ENCODE assay signal across 20 cellular contexts in genomic region chr12:62860501-62861156, GRCh38.
A peak's percentile ranks its signal among the peaks of the same experiment; 100 is the strongest.
DNase-seq lines count a peak whose midpoint lies in the region; ATAC-seq, FAIRE-seq and TF ChIP-seq lines count a peak whose summit lies in the region.
"Had no signal": no experiment of that assay in that cellular context is flagged by ENCODE, and none has a peak within 500 bp of the region (broad histone marks: within the 10 kb centered on the region; RNA-seq: fewer than 3 reads in every experiment).

No MANE protein-coding gene starts in this region.

- H3K9me3 ChIP-seq in lung (ENCODE audit: control insufficient read depth in 2 of 2, insufficient read depth in 1 of 2, low read length in 1 of 2) = no peaks in the 10 kb centered on the region
- no peaks in the 10 kb centered on the region for H3K9me3 ChIP-seq in upper lobe of right lung
- no peaks in the 10 kb centered on the region for H3K9me3 ChIP-seq in ovary
- H3K9me3 ChIP-seq: SJCRH30 had no signal

- H3K4me1 ChIP-seq in lung (ENCODE audit: control insufficient read depth in 2 of 2, insufficient read depth in 2 of 2, low read length in 2 of 2) (peaks cover 0 to 24% of the 10 kb centered on the region in 2 donors), upper lobe of right lung (no peaks in the 10 kb centered on the region), ovary (ENCODE audit: insufficient read depth) (peaks cover 7% of the 10 kb centered on the region)

- DNase-seq in NCI-H2171 treated with DMSO at 0.1 percent for 48 hours (lab: John Stamatoyannopoulos, UW) = peak; percentile 13
- no peak for DNase-seq in NCI-H2171 (lab: John Stamatoyannopoulos, UW)
- no peak for DNase-seq in coronary artery (ENCODE audit: low spot score)
- DNase-seq in lung (ENCODE audit: low spot score) = no peak
- no peak for DNase-seq in upper lobe of right lung
- DNase-seq in ovary = no peak
- DNase-seq in GM12892 (ENCODE audit: insufficient read length) = no peak
- DNase-seq: activated naive CD4-positive, alpha-beta T cell treated with Interleukin-2 at 50 U/mL for 16 hours; COR-L47; GOT3; naive thymus-derived CD8-positive, alpha-beta T cell; NCI-H2029; NK-92 treated with Interleukin-12 subunit alpha and Interleukin-12 subunit beta, amount 100 ng/mL, for 24 hours; SJCRH30 had no signal

- no peak for TF ChIP-seq EP300 in ovary (IDR thresholded peaks at IDR 0.05)

- peak overlapping the region in 1 of 2 donors; percentile 61 for H3K27ac ChIP-seq in coronary artery
- peak overlapping the region in 1 of 2 donors; percentile 23 for H3K27ac ChIP-seq in lung (ENCODE audit: low read depth in 1 of 2, low read length in 1 of 2)
- no peak overlapping the region for H3K27ac ChIP-seq in upper lobe of right lung
- no peak overlapping the region for H3K27ac ChIP-seq in ovary
- H3K27ac ChIP-seq: SJCRH30 had no signal

- H3K27me3 ChIP-seq in lung (ENCODE audit: control insufficient read depth, insufficient read depth) (no peaks in the 10 kb centered on the region), upper lobe of right lung (no peaks in the 10 kb centered on the region), ovary (no peaks in the 10 kb centered on the region)
- H3K27me3 ChIP-seq: SJCRH30 had no signal

- ATAC-seq in lung (ENCODE audit: insufficient read depth, low FRiP score) (peak; percentile 4), upper lobe of right lung (no peak), HG02642 (IDR thresholded peaks at IDR 0.05; ENCODE audit: poor library complexity, unreplicated experiment) (no peak)
- ATAC-seq: naive thymus-derived CD8-positive, alpha-beta T cell had no signal

- TF ChIP-seq POLR2A in ovary (IDR thresholded peaks at IDR 0.05) = no peak
- no peak for TF ChIP-seq POLR2A in GM12892 (IDR thresholded peaks at IDR 0.05; ENCODE audit: low read depth, low read length)

- no peak for FAIRE-seq in GM12892 (lab: Jason Lieb, UNC)
- FAIRE-seq: A204.1, colon, GM18507, islet of Langerhans, TTC549 had no signal

- H3K36me3 ChIP-seq in lung (ENCODE audit: control insufficient read depth in 2 of 2, insufficient read depth in 2 of 2, low read length in 2 of 2) (no peaks in the 10 kb centered on the region), upper lobe of right lung (no peaks in the 10 kb centered on the region), ovary (no peaks in the 10 kb centered on the region)
- H3K36me3 ChIP-seq: SJCRH30 had no signal

- WGBS in lung, 2 donors = 67 to 78% methylated on average over 8 of the region's 8 CpGs
- 44 to 52% (median 46%) methylated on average over 8 of the region's 8 CpGs for WGBS in ovary, 3 donors

- TF ChIP-seq CTCF in coronary artery (IDR thresholded peaks at IDR 0.05) = no peak
- no peak for TF ChIP-seq CTCF in lung (IDR thresholded peaks at IDR 0.05; ENCODE audit: control extremely low read depth, extremely low read depth)
- TF ChIP-seq CTCF in upper lobe of right lung (IDR thresholded peaks at IDR 0.05) = no peak
- no peak for TF ChIP-seq CTCF in ovary (IDR thresholded peaks at IDR 0.05)

- H3K4me3 ChIP-seq in coronary artery = peak overlapping the region; percentile 47
- H3K4me3 ChIP-seq in lung = no peak overlapping the region
- H3K4me3 ChIP-seq in upper lobe of right lung = peak overlapping the region; percentile 14
- H3K4me3 ChIP-seq in ovary = no peak overlapping the region
- H3K4me3 ChIP-seq: SJCRH30 had no signal

- intact Hi-C loops in upper lobe of right lung (cut with DNase I) (no loop called here), ovary (cut with DNase I) (loop anchor here in 1 of 4 donors (10.0 kb wide), 1 partner anchor 74 kb away; the partner anchor contains the start of gene PPM1H)

Comparison
In these comparisons a context has a peak if more than half of its experiments do, and no peak if none do; other contexts are left out.
1. H3K4me3 ChIP-seq: peak in coronary artery (single experiment) and upper lobe of right lung (single experiment); none in lung (single experiment) and ovary (single experiment).